Comparison of ENCODE assay signal across 1 cellular context in the genomic region with DNA sequence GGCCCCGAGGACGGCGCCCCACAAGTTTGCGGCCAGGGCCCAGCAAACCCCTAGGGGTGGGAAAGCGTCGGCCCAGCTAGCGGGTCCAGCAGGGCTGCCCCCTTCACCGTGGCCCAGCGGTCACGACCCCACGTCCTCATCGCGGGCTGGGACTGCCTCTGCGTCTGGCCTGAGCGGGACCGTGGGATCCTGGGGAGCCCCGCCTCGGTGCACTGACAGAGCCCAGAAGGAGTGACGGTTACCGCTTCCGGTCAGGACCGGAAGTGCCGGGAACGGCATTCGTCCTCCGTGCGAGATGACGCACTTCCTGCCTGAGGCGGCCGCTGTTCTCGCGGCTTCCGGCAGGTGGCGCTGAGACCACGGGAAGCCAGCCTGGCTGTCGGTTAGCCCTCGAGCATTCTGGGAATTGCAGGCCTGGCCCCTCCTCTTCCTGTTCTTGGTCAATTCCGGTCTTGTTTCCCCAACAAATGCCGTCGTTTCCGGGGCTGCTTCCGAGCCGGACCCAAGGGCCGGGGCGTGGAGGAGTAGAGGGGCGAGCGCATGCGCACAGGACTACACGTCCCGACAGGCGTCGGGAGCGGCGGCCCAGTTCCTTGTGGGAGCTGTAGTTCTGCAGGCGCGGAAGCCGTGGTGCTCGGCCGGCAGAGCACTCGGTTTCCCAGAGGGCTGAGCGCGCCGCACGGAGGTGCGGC.
A peak's percentile ranks its signal among the peaks of the same experiment; 100 is the strongest.
TF ChIP-seq lines count a peak whose summit lies in the region.

A gene (plus strand): TSS at position 682 of the 692 bp plus-strand sequence. CDS start 1,884 bp downstream, outside the sequence.

TF ChIP-seq in K562, 482 proteins besides CTCF, POLR2A, EP300 and RAD21 (continued from another document and continues in another):
- TF ChIP-seq, protein P1, sequence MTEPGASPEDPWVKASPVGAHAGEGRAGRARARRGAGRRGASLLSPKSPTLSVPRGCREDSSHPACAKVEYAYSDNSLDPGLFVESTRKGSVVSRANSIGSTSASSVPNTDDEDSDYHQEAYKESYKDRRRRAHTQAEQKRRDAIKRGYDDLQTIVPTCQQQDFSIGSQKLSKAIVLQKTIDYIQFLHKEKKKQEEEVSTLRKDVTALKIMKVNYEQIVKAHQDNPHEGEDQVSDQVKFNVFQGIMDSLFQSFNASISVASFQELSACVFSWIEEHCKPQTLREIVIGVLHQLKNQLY (CRISPR knock-in tag; conservative IDR thresholded peaks at IDR 0.05), result 0 out of 4 replicates have a peak, but pooled peaks of 1 of the 2 experiments have one; percentile 85
- TF ChIP-seq NCOA2 (IDR thresholded peaks at IDR 0.05; ENCODE audit: partially characterized antibody in 2 of 2), result no peak
- peak; percentile 88 for TF ChIP-seq TAF1 (IDR thresholded peaks at IDR 0.05; ENCODE audit: control insufficient read depth, extremely low read depth, insufficient read depth, low read length, severe bottlenecking)
- no peak for TF ChIP-seq IFI16 (CRISPR knock-in tag; IDR thresholded peaks at IDR 0.05)
- TF ChIP-seq NFE2 (IDR thresholded peaks at IDR 0.05; ENCODE audit: low read depth), result peak; percentile 2; the same call in 1 of the 2 replicates
- TF ChIP-seq SLC30A9 (CRISPR knock-in tag; IDR thresholded peaks at IDR 0.05), result no peak
- TF ChIP-seq, protein P2, sequence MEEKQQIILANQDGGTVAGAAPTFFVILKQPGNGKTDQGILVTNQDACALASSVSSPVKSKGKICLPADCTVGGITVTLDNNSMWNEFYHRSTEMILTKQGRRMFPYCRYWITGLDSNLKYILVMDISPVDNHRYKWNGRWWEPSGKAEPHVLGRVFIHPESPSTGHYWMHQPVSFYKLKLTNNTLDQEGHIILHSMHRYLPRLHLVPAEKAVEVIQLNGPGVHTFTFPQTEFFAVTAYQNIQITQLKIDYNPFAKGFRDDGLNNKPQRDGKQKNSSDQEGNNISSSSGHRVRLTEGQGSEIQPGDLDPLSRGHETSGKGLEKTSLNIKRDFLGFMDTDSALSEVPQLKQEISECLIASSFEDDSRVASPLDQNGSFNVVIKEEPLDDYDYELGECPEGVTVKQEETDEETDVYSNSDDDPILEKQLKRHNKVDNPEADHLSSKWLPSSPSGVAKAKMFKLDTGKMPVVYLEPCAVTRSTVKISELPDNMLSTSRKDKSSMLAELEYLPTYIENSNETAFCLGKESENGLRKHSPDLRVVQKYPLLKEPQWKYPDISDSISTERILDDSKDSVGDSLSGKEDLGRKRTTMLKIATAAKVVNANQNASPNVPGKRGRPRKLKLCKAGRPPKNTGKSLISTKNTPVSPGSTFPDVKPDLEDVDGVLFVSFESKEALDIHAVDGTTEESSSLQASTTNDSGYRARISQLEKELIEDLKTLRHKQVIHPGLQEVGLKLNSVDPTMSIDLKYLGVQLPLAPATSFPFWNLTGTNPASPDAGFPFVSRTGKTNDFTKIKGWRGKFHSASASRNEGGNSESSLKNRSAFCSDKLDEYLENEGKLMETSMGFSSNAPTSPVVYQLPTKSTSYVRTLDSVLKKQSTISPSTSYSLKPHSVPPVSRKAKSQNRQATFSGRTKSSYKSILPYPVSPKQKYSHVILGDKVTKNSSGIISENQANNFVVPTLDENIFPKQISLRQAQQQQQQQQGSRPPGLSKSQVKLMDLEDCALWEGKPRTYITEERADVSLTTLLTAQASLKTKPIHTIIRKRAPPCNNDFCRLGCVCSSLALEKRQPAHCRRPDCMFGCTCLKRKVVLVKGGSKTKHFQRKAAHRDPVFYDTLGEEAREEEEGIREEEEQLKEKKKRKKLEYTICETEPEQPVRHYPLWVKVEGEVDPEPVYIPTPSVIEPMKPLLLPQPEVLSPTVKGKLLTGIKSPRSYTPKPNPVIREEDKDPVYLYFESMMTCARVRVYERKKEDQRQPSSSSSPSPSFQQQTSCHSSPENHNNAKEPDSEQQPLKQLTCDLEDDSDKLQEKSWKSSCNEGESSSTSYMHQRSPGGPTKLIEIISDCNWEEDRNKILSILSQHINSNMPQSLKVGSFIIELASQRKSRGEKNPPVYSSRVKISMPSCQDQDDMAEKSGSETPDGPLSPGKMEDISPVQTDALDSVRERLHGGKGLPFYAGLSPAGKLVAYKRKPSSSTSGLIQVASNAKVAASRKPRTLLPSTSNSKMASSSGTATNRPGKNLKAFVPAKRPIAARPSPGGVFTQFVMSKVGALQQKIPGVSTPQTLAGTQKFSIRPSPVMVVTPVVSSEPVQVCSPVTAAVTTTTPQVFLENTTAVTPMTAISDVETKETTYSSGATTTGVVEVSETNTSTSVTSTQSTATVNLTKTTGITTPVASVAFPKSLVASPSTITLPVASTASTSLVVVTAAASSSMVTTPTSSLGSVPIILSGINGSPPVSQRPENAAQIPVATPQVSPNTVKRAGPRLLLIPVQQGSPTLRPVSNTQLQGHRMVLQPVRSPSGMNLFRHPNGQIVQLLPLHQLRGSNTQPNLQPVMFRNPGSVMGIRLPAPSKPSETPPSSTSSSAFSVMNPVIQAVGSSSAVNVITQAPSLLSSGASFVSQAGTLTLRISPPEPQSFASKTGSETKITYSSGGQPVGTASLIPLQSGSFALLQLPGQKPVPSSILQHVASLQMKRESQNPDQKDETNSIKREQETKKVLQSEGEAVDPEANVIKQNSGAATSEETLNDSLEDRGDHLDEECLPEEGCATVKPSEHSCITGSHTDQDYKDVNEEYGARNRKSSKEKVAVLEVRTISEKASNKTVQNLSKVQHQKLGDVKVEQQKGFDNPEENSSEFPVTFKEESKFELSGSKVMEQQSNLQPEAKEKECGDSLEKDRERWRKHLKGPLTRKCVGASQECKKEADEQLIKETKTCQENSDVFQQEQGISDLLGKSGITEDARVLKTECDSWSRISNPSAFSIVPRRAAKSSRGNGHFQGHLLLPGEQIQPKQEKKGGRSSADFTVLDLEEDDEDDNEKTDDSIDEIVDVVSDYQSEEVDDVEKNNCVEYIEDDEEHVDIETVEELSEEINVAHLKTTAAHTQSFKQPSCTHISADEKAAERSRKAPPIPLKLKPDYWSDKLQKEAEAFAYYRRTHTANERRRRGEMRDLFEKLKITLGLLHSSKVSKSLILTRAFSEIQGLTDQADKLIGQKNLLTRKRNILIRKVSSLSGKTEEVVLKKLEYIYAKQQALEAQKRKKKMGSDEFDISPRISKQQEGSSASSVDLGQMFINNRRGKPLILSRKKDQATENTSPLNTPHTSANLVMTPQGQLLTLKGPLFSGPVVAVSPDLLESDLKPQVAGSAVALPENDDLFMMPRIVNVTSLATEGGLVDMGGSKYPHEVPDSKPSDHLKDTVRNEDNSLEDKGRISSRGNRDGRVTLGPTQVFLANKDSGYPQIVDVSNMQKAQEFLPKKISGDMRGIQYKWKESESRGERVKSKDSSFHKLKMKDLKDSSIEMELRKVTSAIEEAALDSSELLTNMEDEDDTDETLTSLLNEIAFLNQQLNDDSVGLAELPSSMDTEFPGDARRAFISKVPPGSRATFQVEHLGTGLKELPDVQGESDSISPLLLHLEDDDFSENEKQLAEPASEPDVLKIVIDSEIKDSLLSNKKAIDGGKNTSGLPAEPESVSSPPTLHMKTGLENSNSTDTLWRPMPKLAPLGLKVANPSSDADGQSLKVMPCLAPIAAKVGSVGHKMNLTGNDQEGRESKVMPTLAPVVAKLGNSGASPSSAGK (IDR thresholded peaks at IDR 0.05), result no peak; the same call in 1 of the 2 replicates
- peak; percentile 79 for TF ChIP-seq ZFX (CRISPR knock-in tag; IDR thresholded peaks at IDR 0.05)
- no peak for TF ChIP-seq GTF2F1 (IDR thresholded peaks at IDR 0.05; ENCODE audit: low read depth, low read length)
- peak; percentile 99 to 100 for TF ChIP-seq NRF1 (conservative IDR thresholded peaks at IDR 0.05 in 1 of 2, IDR thresholded peaks at IDR 0.05 in 1 of 2)
- no peak for TF ChIP-seq CBX8 (IDR thresholded peaks at IDR 0.05; ENCODE audit: borderline replicate concordance, extremely low read depth, low read depth, low read length, poor library complexity, severe bottlenecking)
- peak; percentile 62; the same call in 1 of the 2 replicates for TF ChIP-seq PHF8 (IDR thresholded peaks at IDR 0.05; ENCODE audit: borderline replicate concordance, low read length)
- TF ChIP-seq NFIX (CRISPR knock-in tag; IDR thresholded peaks at IDR 0.05; ENCODE audit: low read depth), result no peak
- TF ChIP-seq, protein P3, sequence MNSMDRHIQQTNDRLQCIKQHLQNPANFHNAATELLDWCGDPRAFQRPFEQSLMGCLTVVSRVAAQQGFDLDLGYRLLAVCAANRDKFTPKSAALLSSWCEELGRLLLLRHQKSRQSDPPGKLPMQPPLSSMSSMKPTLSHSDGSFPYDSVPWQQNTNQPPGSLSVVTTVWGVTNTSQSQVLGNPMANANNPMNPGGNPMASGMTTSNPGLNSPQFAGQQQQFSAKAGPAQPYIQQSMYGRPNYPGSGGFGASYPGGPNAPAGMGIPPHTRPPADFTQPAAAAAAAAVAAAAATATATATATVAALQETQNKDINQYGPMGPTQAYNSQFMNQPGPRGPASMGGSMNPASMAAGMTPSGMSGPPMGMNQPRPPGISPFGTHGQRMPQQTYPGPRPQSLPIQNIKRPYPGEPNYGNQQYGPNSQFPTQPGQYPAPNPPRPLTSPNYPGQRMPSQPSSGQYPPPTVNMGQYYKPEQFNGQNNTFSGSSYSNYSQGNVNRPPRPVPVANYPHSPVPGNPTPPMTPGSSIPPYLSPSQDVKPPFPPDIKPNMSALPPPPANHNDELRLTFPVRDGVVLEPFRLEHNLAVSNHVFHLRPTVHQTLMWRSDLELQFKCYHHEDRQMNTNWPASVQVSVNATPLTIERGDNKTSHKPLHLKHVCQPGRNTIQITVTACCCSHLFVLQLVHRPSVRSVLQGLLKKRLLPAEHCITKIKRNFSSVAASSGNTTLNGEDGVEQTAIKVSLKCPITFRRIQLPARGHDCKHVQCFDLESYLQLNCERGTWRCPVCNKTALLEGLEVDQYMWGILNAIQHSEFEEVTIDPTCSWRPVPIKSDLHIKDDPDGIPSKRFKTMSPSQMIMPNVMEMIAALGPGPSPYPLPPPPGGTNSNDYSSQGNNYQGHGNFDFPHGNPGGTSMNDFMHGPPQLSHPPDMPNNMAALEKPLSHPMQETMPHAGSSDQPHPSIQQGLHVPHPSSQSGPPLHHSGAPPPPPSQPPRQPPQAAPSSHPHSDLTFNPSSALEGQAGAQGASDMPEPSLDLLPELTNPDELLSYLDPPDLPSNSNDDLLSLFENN (IDR thresholded peaks at IDR 0.05; ENCODE audit: low read depth in 2 of 2, low read length in 2 of 2), result peak in 1 of 2 experiments; percentile 60; a peak in 1 of 4 replicates
- peak; percentile 84 for TF ChIP-seq POLR2AphosphoS2 (IDR thresholded peaks at IDR 0.05; ENCODE audit: low read length)
- peak; percentile 46 for TF ChIP-seq TEAD4 (IDR thresholded peaks at IDR 0.05; ENCODE audit: low read length)
- no peak for TF ChIP-seq TEAD4 (CRISPR knock-in tag; IDR thresholded peaks at IDR 0.05; ENCODE audit: borderline replicate concordance)
- TF ChIP-seq KAT8 (IDR thresholded peaks at IDR 0.05; ENCODE audit: low read depth), result no peak
- TF ChIP-seq, protein P4, sequence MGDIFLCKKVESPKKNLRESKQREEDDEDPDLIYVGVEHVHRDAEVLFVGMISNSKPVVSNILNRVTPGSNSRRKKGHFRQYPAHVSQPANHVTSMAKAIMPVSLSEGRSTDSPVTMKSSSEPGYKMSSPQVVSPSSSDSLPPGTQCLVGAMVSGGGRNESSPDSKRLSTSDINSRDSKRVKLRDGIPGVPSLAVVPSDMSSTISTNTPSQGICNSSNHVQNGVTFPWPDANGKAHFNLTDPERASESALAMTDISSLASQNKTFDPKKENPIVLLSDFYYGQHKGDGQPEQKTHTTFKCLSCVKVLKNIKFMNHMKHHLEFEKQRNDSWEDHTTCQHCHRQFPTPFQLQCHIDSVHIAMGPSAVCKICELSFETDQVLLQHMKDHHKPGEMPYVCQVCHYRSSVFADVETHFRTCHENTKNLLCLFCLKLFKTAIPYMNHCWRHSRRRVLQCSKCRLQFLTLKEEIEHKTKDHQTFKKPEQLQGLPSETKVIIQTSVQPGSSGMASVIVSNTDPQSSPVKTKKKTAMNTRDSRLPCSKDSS (IDR thresholded peaks at IDR 0.05; ENCODE audit: low read depth, partially characterized antibody), result no peak
- no peak for TF ChIP-seq ZNF699 (CRISPR knock-in tag; IDR thresholded peaks at IDR 0.05; ENCODE audit: insufficient replicate concordance)
- no peak for TF ChIP-seq KDM1A (IDR thresholded peaks at IDR 0.05)
- peak in 1 of 2 experiments; percentile 94; a peak in 2 of 4 replicates for TF ChIP-seq TRIM24 (IDR thresholded peaks at IDR 0.05)
- TF ChIP-seq, protein P5, sequence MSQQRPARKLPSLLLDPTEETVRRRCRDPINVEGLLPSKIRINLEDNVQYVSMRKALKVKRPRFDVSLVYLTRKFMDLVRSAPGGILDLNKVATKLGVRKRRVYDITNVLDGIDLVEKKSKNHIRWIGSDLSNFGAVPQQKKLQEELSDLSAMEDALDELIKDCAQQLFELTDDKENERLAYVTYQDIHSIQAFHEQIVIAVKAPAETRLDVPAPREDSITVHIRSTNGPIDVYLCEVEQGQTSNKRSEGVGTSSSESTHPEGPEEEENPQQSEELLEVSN (IDR thresholded peaks at IDR 0.05; ENCODE audit: borderline replicate concordance in 1 of 2, extremely low read depth in 1 of 2, insufficient read depth in 1 of 2, insufficient read length in 1 of 2, low read depth in 1 of 2, low read length in 1 of 2, poor library complexity in 1 of 2, severe bottlenecking in 1 of 2), result peak in 1 of 2 experiments; percentile 32
- TF ChIP-seq, protein P6, sequence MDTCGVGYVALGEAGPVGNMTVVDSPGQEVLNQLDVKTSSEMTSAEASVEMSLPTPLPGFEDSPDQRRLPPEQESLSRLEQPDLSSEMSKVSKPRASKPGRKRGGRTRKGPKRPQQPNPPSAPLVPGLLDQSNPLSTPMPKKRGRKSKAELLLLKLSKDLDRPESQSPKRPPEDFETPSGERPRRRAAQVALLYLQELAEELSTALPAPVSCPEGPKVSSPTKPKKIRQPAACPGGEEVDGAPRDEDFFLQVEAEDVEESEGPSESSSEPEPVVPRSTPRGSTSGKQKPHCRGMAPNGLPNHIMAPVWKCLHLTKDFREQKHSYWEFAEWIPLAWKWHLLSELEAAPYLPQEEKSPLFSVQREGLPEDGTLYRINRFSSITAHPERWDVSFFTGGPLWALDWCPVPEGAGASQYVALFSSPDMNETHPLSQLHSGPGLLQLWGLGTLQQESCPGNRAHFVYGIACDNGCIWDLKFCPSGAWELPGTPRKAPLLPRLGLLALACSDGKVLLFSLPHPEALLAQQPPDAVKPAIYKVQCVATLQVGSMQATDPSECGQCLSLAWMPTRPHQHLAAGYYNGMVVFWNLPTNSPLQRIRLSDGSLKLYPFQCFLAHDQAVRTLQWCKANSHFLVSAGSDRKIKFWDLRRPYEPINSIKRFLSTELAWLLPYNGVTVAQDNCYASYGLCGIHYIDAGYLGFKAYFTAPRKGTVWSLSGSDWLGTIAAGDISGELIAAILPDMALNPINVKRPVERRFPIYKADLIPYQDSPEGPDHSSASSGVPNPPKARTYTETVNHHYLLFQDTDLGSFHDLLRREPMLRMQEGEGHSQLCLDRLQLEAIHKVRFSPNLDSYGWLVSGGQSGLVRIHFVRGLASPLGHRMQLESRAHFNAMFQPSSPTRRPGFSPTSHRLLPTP (IDR thresholded peaks at IDR 0.05; ENCODE audit: borderline replicate concordance, extremely low read depth, insufficient read length), result no peak
- TF ChIP-seq CTBP1 (IDR thresholded peaks at IDR 0.05; ENCODE audit: borderline replicate concordance), result peak; percentile 83
- no peak for TF ChIP-seq ZNF184 (CRISPR knock-in tag; IDR thresholded peaks at IDR 0.05)
- 0 out of 4 replicates have a peak, but pooled peaks of 1 of the 2 experiments have one; percentile 11 for TF ChIP-seq NONO (IDR thresholded peaks at IDR 0.05; ENCODE audit: low read depth in 2 of 2, low read length in 1 of 2)
- no peak for TF ChIP-seq ZNF124 (CRISPR knock-in tag; IDR thresholded peaks at IDR 0.05)
- TF ChIP-seq ERF (CRISPR knock-in tag; IDR thresholded peaks at IDR 0.05), result peak; percentile 58; the same call in 1 of the 2 replicates
